Comparison of ENCODE assay signal across 15 cellular contexts in genomic region chr10:88185830-88186229, GRCh38.
DNase-seq lines count a peak whose midpoint lies in the region; TF ChIP-seq lines count a peak whose summit lies in the region.
"Had no signal": no experiment of that assay in that cellular context is flagged by ENCODE, and none has a peak within 500 bp of the region (broad histone marks: within the 10 kb centered on the region; RNA-seq: fewer than 3 reads in every experiment).

No MANE protein-coding gene starts in this region.

- no peak overlapping the region for H3K14ac ChIP-seq in mesenchymal stem cell (ENCODE audit: low read length in 2 of 2)

- H2BK120ac ChIP-seq in mesenchymal stem cell (ENCODE audit: low read depth, low read length), result no peak overlapping the region

- peaks cover 14% of the 10 kb centered on the region for H3K4me1 ChIP-seq in GM23248 (ENCODE audit: insufficient read depth)
- peaks cover 11% of the 10 kb centered on the region for H3K4me1 ChIP-seq in adipocyte (ENCODE audit: control insufficient read depth, insufficient read depth, low read length)
- H3K4me1 ChIP-seq in mesenchymal stem cell (ENCODE audit: control insufficient read depth, insufficient read depth, low read depth, low read length), result no peaks in the 10 kb centered on the region
- H3K4me1 ChIP-seq in SK-N-SH (ENCODE audit: control insufficient read depth in 1 of 2, insufficient read depth in 2 of 2, low read depth in 1 of 2, low read length in 1 of 2), result no peaks in the 10 kb centered on the region; a peak in 1 of 4 replicates
- H3K4me1 ChIP-seq in colonic mucosa, result no peaks in the 10 kb centered on the region
- H3K4me1 ChIP-seq: A549, HAP-1 had no signal

- DNase-seq in GM23248, result peak; percentile 15
- DNase-seq in adipocyte (ENCODE audit: low read depth), result no peak
- peak; percentile 55 for DNase-seq in fibroblast of villous mesenchyme (ENCODE audit: low read depth)
- no peak for DNase-seq in mesenchymal stem cell
- no peak for DNase-seq in HCEC 1CT
- DNase-seq in SK-N-SH, result no peak
- no peak for DNase-seq in colonic mucosa
- DNase-seq: AML-193; Caco-2; CD4-positive, alpha-beta T cell had no signal

- H2BK15ac ChIP-seq in mesenchymal stem cell (ENCODE audit: low read depth, poor library complexity, severe bottlenecking), result no peak overlapping the region

- POLR2A ChIA-PET in SK-N-SH (lab: Yijun Ruan, JAX), result no interaction called here

- H3K18ac ChIP-seq in mesenchymal stem cell (ENCODE audit: low read depth in 1 of 2, low read length in 2 of 2), result no peak overlapping the region

- 0 out of 2 replicates have a peak, but pooled peaks cover 6% of the 10 kb centered on the region for H3F3A ChIP-seq in GM23248 (ENCODE audit: insufficient read depth)
- no peaks in the 10 kb centered on the region for H3F3A ChIP-seq in SK-N-SH (replicated peaks; ENCODE audit: insufficient read depth)

- H2AFZ ChIP-seq in GM23248, result no peak overlapping the region
- no peak overlapping the region for H2AFZ ChIP-seq in mesenchymal stem cell (ENCODE audit: low read depth, low read length)
- H2AFZ ChIP-seq in SK-N-SH (ENCODE audit: low read depth), result no peak overlapping the region

- CTCF ChIA-PET in SK-N-SH (lab: Yijun Ruan, JAX), result no interaction called here

- no peak overlapping the region for H2BK5ac ChIP-seq in mesenchymal stem cell (ENCODE audit: low read depth, low read length, poor library complexity, severe bottlenecking)

- no peak overlapping the region for H4K91ac ChIP-seq in mesenchymal stem cell (ENCODE audit: low read length)

- in situ Hi-C loops in GM23248 (cut with MboI), result no loop called here

- 0 out of 2 replicates have a peak overlapping the region, but pooled peaks have one; percentile 3 for H3K4me3 ChIP-seq in GM23248
- peak overlapping the region; percentile 12 for H3K4me3 ChIP-seq in adipocyte (ENCODE audit: low read length)
- no peak overlapping the region for H3K4me3 ChIP-seq in fibroblast of villous mesenchyme (ENCODE audit: low read depth, low read length)
- H3K4me3 ChIP-seq in mesenchymal stem cell (ENCODE audit: insufficient read depth in 1 of 2, low read depth in 1 of 2, low read length in 2 of 2), result no peak overlapping the region
- H3K4me3 ChIP-seq in SK-N-SH (ENCODE audit: low read depth in 2 of 2, low read length in 1 of 2), result no peak overlapping the region
- H3K4me3 ChIP-seq in colonic mucosa, result no peak overlapping the region
- H3K4me3 ChIP-seq: A549, HAP-1 had no signal

- H3K79me1 ChIP-seq in mesenchymal stem cell (replicated peaks; ENCODE audit: low read length, poor library complexity, severe bottlenecking), result no peaks in the 10 kb centered on the region

- no peaks in the 10 kb centered on the region for H3K36me3 ChIP-seq in GM23248 (ENCODE audit: low read depth)
- no peaks in the 10 kb centered on the region for H3K36me3 ChIP-seq in adipocyte (ENCODE audit: control insufficient read depth, insufficient read depth, low read length, severe bottlenecking)
- H3K36me3 ChIP-seq in mesenchymal stem cell (ENCODE audit: control insufficient read depth in 1 of 2, insufficient read depth in 2 of 2, low read depth in 1 of 2, low read length in 2 of 2), result no peaks in the 10 kb centered on the region
- no peaks in the 10 kb centered on the region for H3K36me3 ChIP-seq in SK-N-SH (replicated peaks in 1 of 2; ENCODE audit: control insufficient read depth in 1 of 2, insufficient read depth in 2 of 2, low read length in 1 of 2)
- no peaks in the 10 kb centered on the region for H3K36me3 ChIP-seq in colonic mucosa
- H3K36me3 ChIP-seq: HAP-1 had no signal

- no peak overlapping the region for H2BK12ac ChIP-seq in mesenchymal stem cell (ENCODE audit: low read length in 2 of 2)

- no peak for TF ChIP-seq RAD21 in SK-N-SH (IDR thresholded peaks at IDR 0.05; ENCODE audit: low read length)

- H4K20me1 ChIP-seq in GM23248 (ENCODE audit: insufficient read depth), result no peaks in the 10 kb centered on the region
- no peaks in the 10 kb centered on the region for H4K20me1 ChIP-seq in SK-N-SH (ENCODE audit: insufficient read depth)

- H3K4ac ChIP-seq in mesenchymal stem cell (ENCODE audit: low read depth in 1 of 2, low read length in 2 of 2), result no peak overlapping the region

- no peak for TF ChIP-seq EP300 in SK-N-SH (IDR thresholded peaks at IDR 0.05; ENCODE audit: borderline replicate concordance in 1 of 2, low read depth in 1 of 2, low read length in 1 of 2)

- H3K9ac ChIP-seq in GM23248, result no peak overlapping the region
- no peak overlapping the region for H3K9ac ChIP-seq in adipocyte (ENCODE audit: low read length)
- peak overlapping the region; percentile 29 for H3K9ac ChIP-seq in mesenchymal stem cell (ENCODE audit: low read length)
- H3K9ac ChIP-seq in SK-N-SH, result no peak overlapping the region
- H3K9ac ChIP-seq in colonic mucosa (ENCODE audit: low read depth in 2 of 2, low read length in 2 of 2), result no peak overlapping the region

- no peak overlapping the region for H3K23ac ChIP-seq in mesenchymal stem cell (ENCODE audit: low read length in 2 of 2)

- no peak overlapping the region for H4K8ac ChIP-seq in mesenchymal stem cell (ENCODE audit: low read length)

- H3K9me2 ChIP-seq in GM23248 (ENCODE audit: insufficient read depth) (no peaks in the 10 kb centered on the region; the same call in 1 of the 2 replicates), SK-N-SH (no peaks in the 10 kb centered on the region)

- H3K27ac ChIP-seq in GM23248, result peak overlapping the region; percentile 5; the same call in 1 of the 2 replicates
- H3K27ac ChIP-seq in mesenchymal stem cell (ENCODE audit: low read length, poor library complexity, severe bottlenecking), result no peak overlapping the region
- no peak overlapping the region for H3K27ac ChIP-seq in SK-N-SH (ENCODE audit: low read depth in 2 of 2, low read length in 1 of 2)
- no peak overlapping the region for H3K27ac ChIP-seq in colonic mucosa
- H3K27ac ChIP-seq: 22Rv1, A549, C4-2B, HL-60 had no signal

- TF ChIP-seq CTCF in fibroblast of villous mesenchyme (IDR thresholded peaks at IDR 0.05; ENCODE audit: insufficient read depth, low read depth, low read length) (no peak), SK-N-SH (IDR thresholded peaks at IDR 0.05) (no peak), colonic mucosa (IDR thresholded peaks at IDR 0.05) (no peak)

- intact Hi-C loops in colonic mucosa (cut with DNase I), result no loop called here

- no peak overlapping the region for H2AK5ac ChIP-seq in mesenchymal stem cell (ENCODE audit: low read length, severe bottlenecking)

- H3K79me2 ChIP-seq in GM23248 (ENCODE audit: insufficient read depth) (no peaks in the 10 kb centered on the region), SK-N-SH (ENCODE audit: insufficient read depth) (no peaks in the 10 kb centered on the region)

- WGBS in GM23248 (ENCODE audit: low coverage in 1 of 2, low lambda C conversion rate in 2 of 2, missing lambda C conversion rate in 2 of 2), 2 experiments, result 68 to 77% methylated on average over 2 of the region's 2 CpGs
- 100% methylated on average over 1 of the region's 2 CpGs for WGBS in mesenchymal stem cell
- WGBS in SK-N-SH (ENCODE audit: low lambda C conversion rate), result 92% methylated on average over 2 of the region's 2 CpGs

- H3K9me3 ChIP-seq in GM23248 (ENCODE audit: low read depth) (no peaks in the 10 kb centered on the region), adipocyte (ENCODE audit: control insufficient read depth, low read length) (no peaks in the 10 kb centered on the region), mesenchymal stem cell (ENCODE audit: control insufficient read depth, low read length) (no peaks in the 10 kb centered on the region), SK-N-SH (no peaks in the 10 kb centered on the region), colonic mucosa (no peaks in the 10 kb centered on the region)
- H3K9me3 ChIP-seq: A549, Caco-2, HAP-1 had no signal

- H3K27me3 ChIP-seq in GM23248 (replicated peaks; ENCODE audit: insufficient read depth) (no peaks in the 10 kb centered on the region), adipocyte (replicated peaks; ENCODE audit: control insufficient read depth, insufficient read depth, low read length) (no peaks in the 10 kb centered on the region), mesenchymal stem cell (ENCODE audit: control insufficient read depth in 1 of 2, insufficient read depth in 1 of 2, low read length in 2 of 2) (no peaks in the 10 kb centered on the region), SK-N-SH (ENCODE audit: insufficient read depth) (no peaks in the 10 kb centered on the region), colonic mucosa (no peaks in the 10 kb centered on the region)

- H3K4me2 ChIP-seq in GM23248 (ENCODE audit: unreplicated experiment) (peak overlapping the region; percentile 75), mesenchymal stem cell (ENCODE audit: low read length, poor library complexity, severe bottlenecking) (no peak overlapping the region), SK-N-SH (no peak overlapping the region)
- H3K4me2 ChIP-seq: A549 had no signal

TF ChIP-seq in SK-N-SH, 30 proteins besides CTCF, POLR2A, EP300 and RAD21:
- TF ChIP-seq FOSL2 (IDR thresholded peaks at IDR 0.05; ENCODE audit: borderline replicate concordance, low read depth), result no peak
- no peak for TF ChIP-seq FOXM1 (IDR thresholded peaks at IDR 0.05; ENCODE audit: low read depth)
- no peak for TF ChIP-seq TAF1 (IDR thresholded peaks at IDR 0.05; ENCODE audit: borderline replicate concordance, low read depth, low read length)
- TF ChIP-seq NFIC (IDR thresholded peaks at IDR 0.05; ENCODE audit: borderline replicate concordance), result no peak
- TF ChIP-seq MXI1 (IDR thresholded peaks at IDR 0.05; ENCODE audit: low read depth, low read length), result no peak
- TF ChIP-seq EZH2phosphoT487 (IDR thresholded peaks at IDR 0.05; ENCODE audit: borderline replicate concordance, low read depth), result no peak
- TF ChIP-seq CHD2 (IDR thresholded peaks at IDR 0.05; ENCODE audit: low read length, partially characterized antibody), result no peak
- TF ChIP-seq RCOR1 (IDR thresholded peaks at IDR 0.05; ENCODE audit: low read length), result no peak
- TF ChIP-seq USF1 (IDR thresholded peaks at IDR 0.05; ENCODE audit: borderline replicate concordance, low read depth), result no peak
- TF ChIP-seq YY1 (IDR thresholded peaks at IDR 0.05; ENCODE audit: low read depth), result no peak
- TF ChIP-seq GABPA (IDR thresholded peaks at IDR 0.05; ENCODE audit: low read depth), result no peak
- no peak for TF ChIP-seq FOXJ3 (CRISPR knock-in tag; IDR thresholded peaks at IDR 0.05)
- TF ChIP-seq JUND (IDR thresholded peaks at IDR 0.05), result no peak
- no peak for TF ChIP-seq TCF12 (IDR thresholded peaks at IDR 0.05)
- TF ChIP-seq ELF1 (IDR thresholded peaks at IDR 0.05), result no peak

Comparison
In these comparisons a context has a peak if more than half of its experiments do, and no peak if none do; other contexts are left out.
1. DNase-seq: peak in GM23248 (single experiment) and fibroblast of villous mesenchyme (single experiment); none in adipocyte (single experiment), mesenchymal stem cell (single experiment), HCEC 1CT (single experiment), SK-N-SH (single experiment) and colonic mucosa (single experiment).
2. H3K4me3 ChIP-seq: peak in GM23248 (single experiment) and adipocyte (single experiment); none in fibroblast of villous mesenchyme (single experiment), mesenchymal stem cell (0 of 2), SK-N-SH (0 of 2) and colonic mucosa (single experiment).